In the genomic region with DNA sequence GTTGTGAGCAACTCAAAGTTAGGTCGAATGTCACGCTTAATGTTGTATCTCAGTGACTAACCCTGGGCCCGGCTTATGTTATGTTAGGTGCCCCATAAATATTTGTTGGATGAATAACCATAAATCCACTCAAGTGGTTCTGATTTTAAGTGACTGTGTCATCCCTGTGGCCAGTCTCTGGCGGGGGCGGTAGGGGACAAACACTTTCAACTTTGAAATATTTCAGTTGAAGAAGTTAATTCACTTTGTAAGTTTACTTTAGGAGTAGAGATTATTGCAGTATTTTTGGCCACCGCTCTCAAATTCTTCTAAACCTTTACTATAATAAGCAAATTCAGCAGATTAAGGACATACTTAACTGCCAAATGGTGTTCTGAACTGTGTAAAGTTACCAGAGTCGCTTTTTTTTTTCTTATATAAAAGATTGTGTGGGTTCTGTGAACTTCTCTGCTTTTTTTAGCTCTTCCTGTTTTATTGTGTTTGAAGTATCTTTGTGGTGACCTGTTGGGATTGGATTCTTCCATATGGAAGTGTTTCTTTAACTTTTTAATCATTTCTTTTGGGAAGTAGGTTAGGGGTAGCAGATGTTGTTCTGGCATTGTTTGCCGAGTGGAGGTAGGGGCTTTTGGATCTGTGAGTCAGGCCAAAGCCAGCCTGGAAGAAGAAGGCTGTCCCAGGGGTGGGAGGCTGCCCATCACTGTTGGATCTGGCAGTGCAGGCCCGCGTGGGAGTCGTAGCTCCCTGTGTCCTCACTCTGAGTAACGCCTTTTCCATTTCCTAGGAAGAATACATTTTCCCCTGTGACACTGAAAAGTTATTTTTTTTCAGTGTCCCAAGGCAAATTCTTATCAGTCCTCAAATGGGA, we compare ENCODE assay signal across 10 cellular contexts.
DNase-seq lines count a peak whose midpoint lies in the region; ATAC-seq, FAIRE-seq and TF ChIP-seq lines count a peak whose summit lies in the region.
"Had no signal": no experiment of that assay in that cellular context is flagged by ENCODE, and none has a peak within 500 bp of the region (broad histone marks: within the 10 kb centered on the region; RNA-seq: fewer than 3 reads in every experiment).

No MANE protein-coding gene starts in this region.

- FAIRE-seq in H54 (lab: Jason Lieb, UNC), result no peak

- H3K4me1 ChIP-seq in gastroesophageal sphincter (peaks cover 3 to 48% (median 5%) of the 10 kb centered on the region in 3 donors), transverse colon (peaks cover 0 to 10% (median 2%) of the 10 kb centered on the region in 4 donors)

- no peak for ATAC-seq in T-helper 17 cell
- ATAC-seq in gastroesophageal sphincter, result peak; percentile 42
- no peak for ATAC-seq in stimulated activated naive CD8-positive, alpha-beta T cell treated with anti-CD3 and anti-CD28 coated beads, Interleukin-15, Interleukin-2, amounts not matched to agents 100 U/mL and 50 U/mL, for 24 hours
- ATAC-seq: natural killer cell had no signal

- intact Hi-C loops in transverse colon (cut with DNase I; ENCODE audit: low total_unique reads), result no loop called here
- intact Hi-C loops in Calu3 (cut with micrococcal nuclease; ENCODE audit: unreplicated experiment), result no loop called here

- TF ChIP-seq CTCF in gastroesophageal sphincter (IDR thresholded peaks at IDR 0.05), result no peak
- TF ChIP-seq CTCF in transverse colon (IDR thresholded peaks at IDR 0.05), result no peak
- no peak for TF ChIP-seq CTCF in Calu3 (IDR thresholded peaks at IDR 0.05; ENCODE audit: unreplicated experiment)

- 22 to 36% methylated on average over 7 to 9 of the region's 12 CpGs for WGBS in gastroesophageal sphincter (ENCODE audit: low coverage in 1 of 2), 2 donors
- 60 to 68% methylated on average over 5 to 12 of the region's 12 CpGs for WGBS in transverse colon (ENCODE audit: low coverage in 1 of 2), 2 donors

- H3K27me3 Mint-ChIP-seq in T-helper 17 cell (no peaks in the 10 kb centered on the region), Calu3 (ENCODE audit: unreplicated experiment) (no peaks in the 10 kb centered on the region)

- H3K4me1 Mint-ChIP-seq in T-helper 17 cell (no peaks in the 10 kb centered on the region), Calu3 (ENCODE audit: low read depth, unreplicated experiment) (no peaks in the 10 kb centered on the region)
- H3K4me1 Mint-ChIP-seq: natural killer cell had no signal

- no peaks in the 10 kb centered on the region for H3K36me3 Mint-ChIP-seq in T-helper 17 cell (ENCODE audit: low read depth)
- no peaks in the 10 kb centered on the region for H3K36me3 Mint-ChIP-seq in Calu3 (ENCODE audit: insufficient read depth, unreplicated experiment)
- H3K36me3 Mint-ChIP-seq: natural killer cell had no signal

- no peaks in the 10 kb centered on the region for H3K9me3 ChIP-seq in T-helper 17 cell (ENCODE audit: control insufficient read depth, low read length, poor library complexity, severe bottlenecking)
- no peaks in the 10 kb centered on the region for H3K9me3 ChIP-seq in gastroesophageal sphincter
- H3K9me3 ChIP-seq in transverse colon, result no peaks in the 10 kb centered on the region

- DNase-seq in H54 (ENCODE audit: insufficient read length, low spot score) (peak; percentile 73), T-helper 17 cell (no peak), transverse colon (no peak), NCI-H187 treated with DMSO at 0.1 percent for 48 hours (lab: John Stamatoyannopoulos, UW) (no peak), Calu3 (no peak)
- no peak for DNase-seq in stimulated activated naive CD8-positive, alpha-beta T cell treated with anti-CD3 and anti-CD28 coated beads, Interleukin-15, Interleukin-2, amounts not matched to agents 100 U/mL and 50 U/mL, for 24 hours
- DNase-seq: activated CD4-positive, alpha-beta T cell treated with anti-CD3 and anti-CD28 coated beads, Interleukin-2, amount 50 U/mL, for 1 hour; natural killer cell; NCI-H1092 treated with DMSO at 0.1 percent for 48 hours had no signal

- H3K4me3 Mint-ChIP-seq in T-helper 17 cell (no peak overlapping the region), Calu3 (ENCODE audit: low read depth, unreplicated experiment) (no peak overlapping the region)
- H3K4me3 Mint-ChIP-seq: natural killer cell had no signal

- CTCF ChIA-PET in Calu3 (lab: Charles Lee), result no interaction called here

- no peak overlapping the region for H3K4me3 ChIP-seq in gastroesophageal sphincter
- H3K4me3 ChIP-seq in transverse colon, result no peak overlapping the region

- TF ChIP-seq POLR2A in H54 (IDR thresholded peaks at IDR 0.05; ENCODE audit: low read depth, low read length) (no peak), gastroesophageal sphincter (IDR thresholded peaks at IDR 0.05) (no peak), transverse colon (IDR thresholded peaks at IDR 0.05) (no peak)

- no peaks in the 10 kb centered on the region for H3K9me3 Mint-ChIP-seq in Calu3 (ENCODE audit: low read depth, unreplicated experiment)
- H3K9me3 Mint-ChIP-seq: natural killer cell had no signal

- H3K27ac ChIP-seq in gastroesophageal sphincter (peak overlapping the region; percentile 58 to 85 (median 79)), transverse colon (peak overlapping the region; percentile 19 to 56 (median 43))

- H3K27ac Mint-ChIP-seq in T-helper 17 cell, result peak overlapping the region; percentile 11
- no peak overlapping the region for H3K27ac Mint-ChIP-seq in Calu3 (ENCODE audit: unreplicated experiment)
- H3K27ac Mint-ChIP-seq: natural killer cell had no signal

- BruUV-seq in Calu3 (replicated peaks; lab: Mats Ljungman, UMichigan), result no TSS peak

- in situ Hi-C loops in transverse colon (cut with MboI; ENCODE audit: low pct_ligation_motif_present in 1 of 4, low pct_unique_long_range_greater_than_20kb in 1 of 4, low sequenced_read_pairs in 3 of 4), result no loop called here

- TF ChIP-seq EP300 in gastroesophageal sphincter (IDR thresholded peaks at IDR 0.05), result no peak
- TF ChIP-seq EP300 in transverse colon (IDR thresholded peaks at IDR 0.05; ENCODE audit: low read depth), result no peak

- H3K27me3 ChIP-seq in gastroesophageal sphincter (no peaks in the 10 kb centered on the region), transverse colon (peaks cover 75% of the 10 kb centered on the region)

- H3K36me3 ChIP-seq in gastroesophageal sphincter (no peaks in the 10 kb centered on the region), transverse colon (no peaks in the 10 kb centered on the region)
